ENCODE assay signal across 23 cellular contexts in the genomic region with DNA sequence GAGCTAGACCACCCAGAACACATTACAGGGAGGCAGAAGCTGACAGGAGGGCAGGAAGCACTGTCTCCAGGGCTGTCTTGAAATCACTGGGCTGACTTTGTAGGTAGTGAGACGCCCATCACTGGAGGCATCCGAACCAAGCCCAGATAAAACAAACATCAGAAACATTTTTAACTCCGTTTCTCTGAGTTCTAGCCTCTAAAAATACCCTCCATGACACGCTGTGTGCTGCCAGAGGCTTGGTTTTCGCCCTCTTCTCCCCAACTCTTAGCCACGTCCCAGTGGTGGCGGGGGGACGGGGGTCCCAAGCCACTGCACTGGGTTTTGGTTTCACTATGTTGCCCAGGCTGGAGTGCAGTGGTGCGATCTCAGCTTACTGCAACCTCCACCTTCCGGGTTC. TPM values are rescaled to one million over a fixed set of nuclear protein-coding genes. Genes with fewer than 3 reads are reported as not detected.
A peak's percentile ranks its signal among the peaks of the same experiment; 100 is the strongest.
DNase-seq lines count a peak whose midpoint lies in the region; ATAC-seq, FAIRE-seq and TF ChIP-seq lines count a peak whose summit lies in the region.
"Had no signal": no experiment of that assay in that cellular context is flagged by ENCODE, and none has a peak within 500 bp of the region (broad histone marks: within the 10 kb centered on the region; RNA-seq: fewer than 3 reads in every experiment).

No MANE protein-coding gene starts in this region.

- peaks cover 0 to 24% of the 10 kb centered on the region in 2 experiments; a peak in 2 of 4 replicates for H3K79me2 ChIP-seq in H1 (ENCODE audit: control insufficient read depth in 1 of 2, insufficient read depth in 2 of 2, low read length in 2 of 2)
- H3K79me2 ChIP-seq in osteoblast (ENCODE audit: insufficient read depth, low read length), result peaks cover 95% of the 10 kb centered on the region

- H3K4me1 Mint-ChIP-seq in natural killer cell, result no peaks in the 10 kb centered on the region
- H3K4me1 Mint-ChIP-seq: B cell had no signal

- WGBS in H1 (ENCODE audit: extremely low coverage in 1 of 2, insufficient coverage in 1 of 2, insufficient read length in 1 of 2, insufficient replicate concordance in 2 of 2, low coverage in 1 of 2, low lambda C conversion rate in 2 of 2, missing lambda C conversion rate in 1 of 2), 2 experiments, result 90% methylated on average over 10 of the region's 10 CpGs; no CpG with 5 or more reads in 1 of the 2 experiments

- no peak overlapping the region for H3K27ac ChIP-seq in H1 (ENCODE audit: low read depth, low read length)
- H3K27ac ChIP-seq in osteoblast (ENCODE audit: low read depth, low read length), result no peak overlapping the region
- H3K27ac ChIP-seq: 22Rv1 had no signal

- H3K36me3 ChIP-seq in H1 (ENCODE audit: control insufficient read depth in 2 of 4, insufficient read depth in 4 of 4, low read length in 3 of 4) (peaks cover 0 to 3% (median 1%) of the 10 kb centered on the region in 4 experiments; a peak in 3 of 8 replicates), osteoblast (ENCODE audit: insufficient read depth, low read length) (peaks cover 16% of the 10 kb centered on the region)

- POLR2A ChIA-PET in H1 (lab: Charles Lee; ENCODE audit: partially characterized antibody), result no interaction called here

- H3K4ac ChIP-seq in H1 (replicated peaks; ENCODE audit: insufficient read length, low read depth, low read length), result no peak overlapping the region

- H2BK15ac ChIP-seq in H1 (ENCODE audit: low read length), result peak overlapping the region; percentile 8; the same call in 1 of the 2 replicates

- H3K79me1 ChIP-seq in H1 (ENCODE audit: low read depth, low read length), result peaks cover 10% of the 10 kb centered on the region

- H3K23me2 ChIP-seq in H1 (ENCODE audit: low read depth, low read length), result no peaks in the 10 kb centered on the region

- H4K5ac ChIP-seq in H1 (ENCODE audit: insufficient read length, low read depth, low read length), result no peak overlapping the region

- H4K8ac ChIP-seq in H1 (ENCODE audit: extremely low read depth, insufficient read depth, low read length), result no peak overlapping the region

- H3K27ac Mint-ChIP-seq in natural killer cell, result no peak overlapping the region
- H3K27ac Mint-ChIP-seq: B cell; CD4-positive, CD25-positive, alpha-beta regulatory T cell; CD8-positive, alpha-beta memory T cell; HFFc6 had no signal

- no peak overlapping the region for H2AK5ac ChIP-seq in H1 (ENCODE audit: low read depth, low read length)

- no peak overlapping the region for H2BK120ac ChIP-seq in H1 (replicated peaks; ENCODE audit: low read depth, low read length)

- H4K91ac ChIP-seq in H1 (replicated peaks; ENCODE audit: insufficient read length, low read length), result no peak overlapping the region

- H3K9ac ChIP-seq in H1 (replicated peaks in 1 of 4; ENCODE audit: extremely low read depth in 1 of 4, low read depth in 3 of 4, low read length in 3 of 4), result no peak overlapping the region
- H3K9ac ChIP-seq: BLaER1 treated with 17β-estradiol and CSF1 and Interleukin-3, amounts not matched to agents 10 nM and 100 nM had no signal

- no peak for TF ChIP-seq POLR2A in H1 (IDR thresholded peaks at IDR 0.05; ENCODE audit: control extremely low read depth in 1 of 2, low read depth in 2 of 2, low read length in 2 of 2)

- H3K27me3 Mint-ChIP-seq in natural killer cell (ENCODE audit: low read depth in 2 of 2), result no peaks in the 10 kb centered on the region
- H3K27me3 Mint-ChIP-seq: IgD-negative memory B cell had no signal

- intact Hi-C loops in Right ventricle myocardium inferior (cut with DNase I) (loop anchor here (2.0 kb wide), 1 partner anchor 19 kb away; no protein-coding TSS in a partner anchor), left cardiac atrium (cut with DNase I) (no loop called here), natural killer cell (cut with micrococcal nuclease) (no loop called here)

- H2BK12ac ChIP-seq in H1 (ENCODE audit: low read depth, low read length), result no peak overlapping the region

- no peak overlapping the region for H2BK20ac ChIP-seq in H1 (ENCODE audit: low read length)

- H4K20me1 ChIP-seq in H1 (replicated peaks in 1 of 2; ENCODE audit: control insufficient read depth in 1 of 2, insufficient read depth in 2 of 2, low read length in 2 of 2), result peaks cover 10 to 16% of the 10 kb centered on the region in 2 experiments
- peaks cover 85% of the 10 kb centered on the region for H4K20me1 ChIP-seq in osteoblast (ENCODE audit: insufficient read depth, low read length)

- H3K23ac ChIP-seq in H1 (ENCODE audit: insufficient read length), result no peak overlapping the region

- no peak overlapping the region for H2BK5ac ChIP-seq in H1 (ENCODE audit: low read depth, low read length)

- no peak for ATAC-seq in Right ventricle myocardium inferior
- ATAC-seq in left cardiac atrium, result no peak
- no peak for ATAC-seq in natural killer cell
- ATAC-seq: GM23338, HCT116 had no signal

- no peak overlapping the region for H3K4me2 ChIP-seq in H1 (ENCODE audit: insufficient read depth in 1 of 2, low read depth in 2 of 2, low read length in 2 of 2)
- H3K4me2 ChIP-seq in osteoblast (ENCODE audit: insufficient read depth, low read length), result no peak overlapping the region
- H3K4me2 ChIP-seq: GM23338 had no signal

- no peaks in the 10 kb centered on the region for H3K9me3 Mint-ChIP-seq in natural killer cell
- H3K9me3 Mint-ChIP-seq: CD4-positive, CD25-positive, alpha-beta regulatory T cell; CD8-positive, alpha-beta memory T cell; GM23338; HFFc6; IgD-negative memory B cell had no signal

- no peak for TF ChIP-seq EP300 in H1 (IDR thresholded peaks at IDR 0.05; ENCODE audit: borderline replicate concordance in 1 of 2, low read depth in 2 of 2, low read length in 2 of 2)

- TF ChIP-seq RAD21 in H1 (IDR thresholded peaks at IDR 0.05 in 1 of 2, conservative IDR thresholded peaks at IDR 0.05 in 1 of 2; ENCODE audit: low read depth in 2 of 2, low read length in 2 of 2), result no peak

- CTCF ChIA-PET in H1 (lab: Charles Lee; ENCODE audit: partially characterized antibody), result interaction anchor here (0.8 to 3.5 kb wide), 6 partner anchors 9 to 70 kb away, joined by 3 to 20 read pairs (median 4); no protein-coding TSS in a partner anchor

- H3K4me3 Mint-ChIP-seq in natural killer cell, result no peak overlapping the region
- H3K4me3 Mint-ChIP-seq: B cell; CD8-positive, alpha-beta memory T cell; GM23338; HFFc6; IgD-negative memory B cell had no signal

- no peak overlapping the region for H2AFZ ChIP-seq in H1 (ENCODE audit: low read length)
- H2AFZ ChIP-seq in osteoblast (ENCODE audit: low read length), result no peak overlapping the region
- H2AFZ ChIP-seq: GM23338 had no signal

- no peaks in the 10 kb centered on the region for H3K27me3 ChIP-seq in H1 (replicated peaks in 1 of 4; ENCODE audit: control insufficient read depth in 3 of 4, extremely low read depth in 1 of 4, insufficient read depth in 3 of 4, low read length in 3 of 4)
- H3K27me3 ChIP-seq in osteoblast (ENCODE audit: insufficient read depth, low read length), result no peaks in the 10 kb centered on the region
- H3K27me3 ChIP-seq: BLaER1 treated with 17β-estradiol and CSF1 and Interleukin-3, amounts not matched to agents 10 nM and 100 nM had no signal

- DNase-seq in Right ventricle myocardium inferior (ENCODE audit: missing footprints) (peak; percentile 9), left cardiac atrium (no peak), H1 (ENCODE audit: low read depth in 1 of 2, low spot score in 2 of 2) (no peak), osteoblast (ENCODE audit: insufficient read length, low spot score, missing footprints) (peak; percentile 60), NCI-H82 (lab: John Stamatoyannopoulos, UW) (no peak), natural killer cell (no peak)
- DNase-seq in stimulated activated naive CD4-positive, alpha-beta T cell (lab: John Stamatoyannopoulos, UW), result no peak
- DNase-seq: CD4-positive, CD25-positive, alpha-beta regulatory T cell; CD8-positive, alpha-beta memory T cell; COR-L47; H7; HFFc6 had no signal

- no peak overlapping the region for H3K18ac ChIP-seq in H1 (ENCODE audit: extremely low read depth, low read length)

- TF ChIP-seq CTCF in H1 (IDR thresholded peaks at IDR 0.05; ENCODE audit: control extremely low read depth in 1 of 3, insufficient read depth in 1 of 3, low read depth in 1 of 3, low read length in 3 of 3) (no peak), osteoblast (IDR thresholded peaks at IDR 0.05; ENCODE audit: extremely low read depth, low read depth, low read length) (no peak), natural killer cell (IDR thresholded peaks at IDR 0.05) (no peak)

- H3K56ac ChIP-seq in H1 (replicated peaks; ENCODE audit: insufficient read length, low read depth, low read length), result no peak overlapping the region

- H3K4me1 ChIP-seq in H1 (replicated peaks in 1 of 4; ENCODE audit: control insufficient read depth in 3 of 4, insufficient read depth in 4 of 4, low read length in 3 of 4), result peaks cover 4 to 33% (median 18%) of the 10 kb centered on the region in 4 experiments
- no peaks in the 10 kb centered on the region for H3K4me1 ChIP-seq in osteoblast (ENCODE audit: insufficient read depth, low read length)

- no peak overlapping the region for H3K14ac ChIP-seq in H1 (ENCODE audit: insufficient read length)

- H3K36me3 Mint-ChIP-seq in natural killer cell, result no peaks in the 10 kb centered on the region
- H3K36me3 Mint-ChIP-seq: CD4-positive, CD25-positive, alpha-beta regulatory T cell; CD8-positive, alpha-beta memory T cell had no signal

- H3K9me3 ChIP-seq in H1 (ENCODE audit: insufficient read depth in 2 of 2, low read depth in 1 of 2, low read length in 1 of 2) (no peaks in the 10 kb centered on the region), osteoblast (ENCODE audit: low read depth, low read length) (no peaks in the 10 kb centered on the region)
- H3K9me3 ChIP-seq: BLaER1 treated with 17β-estradiol and CSF1 and Interleukin-3, amounts not matched to agents 10 nM and 100 nM had no signal

- FAIRE-seq in H1 (lab: Jason Lieb, UNC), result no peak
- FAIRE-seq: D721Med, G401.6, GM12891, GM19239, HTR-8/SVneo had no signal

- no peak overlapping the region for H3K4me3 ChIP-seq in H1 (ENCODE audit: extremely low read depth in 1 of 4, insufficient read depth in 2 of 4, low read depth in 3 of 4, low read length in 4 of 4)
- no peak overlapping the region for H3K4me3 ChIP-seq in osteoblast (ENCODE audit: insufficient read depth, low read length)
- H3K4me3 ChIP-seq: BLaER1 treated with 17β-estradiol and CSF1 and Interleukin-3, amounts not matched to agents 10 nM and 100 nM; GM23338 had no signal

RNA-seq across cellular contexts. Expression of a gene that starts 1.2 kb away (rescaled TPM):
- 0.60 TPM for total RNA-seq in Right ventricle myocardium inferior
- total RNA-seq in left cardiac atrium, result 1 to 10 TPM; 1.7 to 2.3 TPM
- total RNA-seq in H1 (2021; fragmentation: NEBNext Ultra II Directional; extraction: Animal tissue kit (Norgen Biotek cat#: 25700)), result 1.4 and 2.0 TPM in 2 replicates
- polyA plus RNA-seq in H1 (2011; rRNA removed), result 0.05 and 0.06 TPM in 2 replicates
- polyA plus RNA-seq in H1 (2011; cell fraction: cytosol; rRNA removed), result 0.04 TPM
- polyA plus RNA-seq in H1 (2011; cell fraction: nucleus; rRNA removed), result 0.29 TPM
- polyA plus RNA-seq in H1 (2012, experiment 1 of 2), result 0.28 to 0.64 TPM (median 0.46 TPM) in 4 replicates
- 0.10 TPM for polyA plus RNA-seq in H1 (2012, experiment 2 of 2)
- 0.14 TPM for polyA plus RNA-seq in H1 (2013, experiment 1 of 2)
- 0.07 TPM for polyA plus RNA-seq in H1 (2013, experiment 2 of 2)
- polyA minus RNA-seq in H1 (2011; rRNA and poly(A)+ RNA removed), result 0.41 and 0.82 TPM in 2 replicates
- 0.51 TPM for polyA minus RNA-seq in H1 (2011; cell fraction: cytosol; rRNA and poly(A)+ RNA removed)
- polyA minus RNA-seq in H1 (2011; cell fraction: nucleus; rRNA and poly(A)+ RNA removed), result 1.1 TPM
- total RNA-seq in osteoblast, result 2.5 and 5.3 TPM in 2 replicates
- 1 to 10 TPM in 2 of 3 donors, under 1 TPM in 1; 0.52 to 2.7 (median 2.1) TPM for total RNA-seq in natural killer cell
- total RNA-seq: CD8-positive, alpha-beta memory T cell had no signal
- polyA plus RNA-seq: CD8-positive, alpha-beta memory T cell; GM23338 had no signal

RNA-seq across cellular contexts. Expression of a gene that starts 23.4 kb away (rescaled TPM):
- total RNA-seq in Right ventricle myocardium inferior (138 TPM), left cardiac atrium (100 to 1,000 TPM; 161 to 191 TPM), osteoblast (164 and 171 TPM in 2 replicates), natural killer cell (1 to 10 TPM; 3.6 to 8.2 (median 7.1) TPM)
- total RNA-seq in H1 (2021; fragmentation: NEBNext Ultra II Directional; extraction: Animal tissue kit (Norgen Biotek cat#: 25700)), result 42.7 and 43.3 TPM in 2 replicates
- polyA plus RNA-seq in H1 (2011; rRNA removed), result 18.2 and 21.5 TPM in 2 replicates
- 13.1 TPM for polyA plus RNA-seq in H1 (2011; cell fraction: cytosol; rRNA removed)
- 14.3 TPM for polyA plus RNA-seq in H1 (2011; cell fraction: nucleus; rRNA removed)
- 37.1 to 40.2 TPM (median 38.3 TPM) in 4 replicates for polyA plus RNA-seq in H1 (2012, experiment 1 of 2)
- 38.8 TPM for polyA plus RNA-seq in H1 (2012, experiment 2 of 2)
- 36.5 TPM for polyA plus RNA-seq in H1 (2013, experiment 1 of 2)
- polyA plus RNA-seq in H1 (2013, experiment 2 of 2), result 47.3 TPM
- 12.9 and 16.2 TPM in 2 replicates for polyA minus RNA-seq in H1 (2011; rRNA and poly(A)+ RNA removed)
- polyA minus RNA-seq in H1 (2011; cell fraction: cytosol; rRNA and poly(A)+ RNA removed), result 14.9 TPM
- polyA minus RNA-seq in H1 (2011; cell fraction: nucleus; rRNA and poly(A)+ RNA removed), result 9.5 TPM

Comparison
In these comparisons a context has a peak if more than half of its experiments do, and no peak if none do; other contexts are left out.
1. DNase-seq: peak in Right ventricle myocardium inferior (single experiment) and osteoblast (single experiment); none in left cardiac atrium (single experiment), H1 (0 of 2), NCI-H82 (single experiment), natural killer cell (single experiment) and stimulated activated naive CD4-positive, alpha-beta T cell (0 of 6).